8 cellular contexts compared by ENCODE assay signal in the genomic region with DNA sequence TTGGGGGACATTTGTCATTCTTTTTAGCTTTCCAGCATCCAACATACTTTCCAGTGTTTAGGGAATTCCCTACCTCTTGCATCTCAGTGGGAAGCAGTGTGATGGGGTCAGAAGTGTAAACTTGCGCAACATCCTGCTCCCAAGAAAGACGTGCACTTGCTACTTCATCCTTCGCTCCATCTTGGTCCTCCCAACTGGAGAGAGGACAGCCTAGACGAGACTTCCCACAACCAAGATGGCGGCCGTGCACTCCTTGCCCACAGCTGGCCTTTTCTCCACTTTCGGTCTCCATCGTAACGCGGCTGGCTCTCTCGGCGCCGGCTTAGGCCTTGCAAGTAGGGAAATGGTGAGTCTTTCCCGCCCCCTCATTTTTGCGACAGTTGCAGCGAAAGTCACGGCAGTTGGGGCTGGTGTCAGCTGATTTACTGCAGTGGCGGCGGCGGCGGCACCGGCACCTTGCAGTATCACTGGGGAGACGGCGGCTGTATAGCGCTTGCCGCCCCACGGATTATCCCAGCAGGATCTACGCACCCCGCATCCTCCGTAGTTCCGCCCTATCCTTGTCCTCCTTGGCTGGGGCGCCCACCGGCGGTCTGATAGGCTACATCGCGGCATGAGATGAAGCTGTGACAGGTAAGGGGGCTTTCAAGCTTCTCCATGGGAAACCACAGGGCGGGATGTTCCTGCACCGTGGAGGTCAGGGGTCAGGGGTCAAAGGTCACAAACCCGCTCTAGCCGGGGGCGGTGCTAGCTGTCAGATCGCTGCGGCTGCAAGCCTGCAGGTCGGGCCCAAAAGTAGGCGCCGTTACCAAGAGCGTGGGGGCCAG.
DNase-seq lines count a peak whose midpoint lies in the region; ATAC-seq lines count a peak whose summit lies in the region.

Gene WDR7, plus strand, starts transcription at position 416 of the 827 bp plus-strand sequence. CDS start 21,157 bp downstream, outside the sequence.

- peak; percentile 99 for DNase-seq in NCI-H748 (lab: John Stamatoyannopoulos, UW; ENCODE audit: unreplicated experiment)
- DNase-seq in activated CD4-positive, alpha-beta T cell treated with anti-CD3 and anti-CD28 coated beads, Interleukin-2, amount 50 U/mL, for 1 hour = peak; percentile 93
- peak; percentile 98 for DNase-seq in dedifferentiated amniotic fluid mesenchymal stem cell (ENCODE audit: extremely low spot score)
- DNase-seq in left kidney (ENCODE audit: low read depth, low spot score) = peak; percentile 100
- peak; percentile 91 to 96 for DNase-seq in stimulated activated CD4-positive, alpha-beta T cell treated with anti-CD3 and anti-CD28 coated beads, Interleukin-2, amount 100 ng/mL, for 24 hours

- H3K9ac ChIP-seq in BLaER1 treated with 17β-estradiol and CSF1 and Interleukin-3, amounts not matched to agents 10 nM and 100 nM = peak within 1 kb of the TSS; percentile 75 to 84 (median 81)

- peaks cover 0 to 11% (median 7%) of the 10 kb centered on the region in 11 experiments; a peak in 11 of 22 replicates for H3K9me3 ChIP-seq in BLaER1 treated with 17β-estradiol and CSF1 and Interleukin-3, amounts not matched to agents 10 nM and 100 nM (replicated peaks in 1 of 11)

- peak within 1 kb of the TSS; percentile 85 to 97 (median 94) for H3K4me2 ChIP-seq in BLaER1 treated with 17β-estradiol and CSF1 and Interleukin-3, amounts not matched to agents 10 nM and 100 nM

- H4K20me1 ChIP-seq in BLaER1 treated with 17β-estradiol and CSF1 and Interleukin-3, amounts not matched to agents 10 nM and 100 nM = peaks cover 0 to 9% (median 0%) of the 10 kb centered on the region in 11 experiments; a peak in 3 of 22 replicates

- peaks cover 33 to 85% (median 36%) of the 10 kb centered on the region in 10 experiments for H3K4me1 ChIP-seq in BLaER1 treated with 17β-estradiol and CSF1 and Interleukin-3, amounts not matched to agents 10 nM and 100 nM

- H3K27me3 ChIP-seq in BLaER1 treated with 17β-estradiol and CSF1 and Interleukin-3, amounts not matched to agents 10 nM and 100 nM = no peaks in the 10 kb centered on the region

- ATAC-seq in GM19351 (IDR thresholded peaks at IDR 0.05; ENCODE audit: unreplicated experiment) (peak; percentile 95), HG03521 (IDR thresholded peaks at IDR 0.05; ENCODE audit: unreplicated experiment) (peak; percentile 98)

- peak within 1 kb of the TSS; percentile 55 to 82 (median 73); a peak in 21 of 22 replicates for H3K27ac ChIP-seq in BLaER1 treated with 17β-estradiol and CSF1 and Interleukin-3, amounts not matched to agents 10 nM and 100 nM

- H3K4me3 ChIP-seq in BLaER1 treated with 17β-estradiol and CSF1 and Interleukin-3, amounts not matched to agents 10 nM and 100 nM = peak within 1 kb of the TSS; percentile 73 to 88 (median 82)

- no peaks in the 10 kb centered on the region for H3K36me3 ChIP-seq in BLaER1 treated with 17β-estradiol and CSF1 and Interleukin-3, amounts not matched to agents 10 nM and 100 nM

Comparison
In these comparisons a context has a peak if more than half of its experiments do, and no peak if none do; other contexts are left out.
1. Peak in every context shown above with its lines: DNase-seq, ATAC-seq, H3K4me3 ChIP-seq and H3K27ac ChIP-seq.